ENCODE assay signal across 8 cellular contexts in the genomic region with DNA sequence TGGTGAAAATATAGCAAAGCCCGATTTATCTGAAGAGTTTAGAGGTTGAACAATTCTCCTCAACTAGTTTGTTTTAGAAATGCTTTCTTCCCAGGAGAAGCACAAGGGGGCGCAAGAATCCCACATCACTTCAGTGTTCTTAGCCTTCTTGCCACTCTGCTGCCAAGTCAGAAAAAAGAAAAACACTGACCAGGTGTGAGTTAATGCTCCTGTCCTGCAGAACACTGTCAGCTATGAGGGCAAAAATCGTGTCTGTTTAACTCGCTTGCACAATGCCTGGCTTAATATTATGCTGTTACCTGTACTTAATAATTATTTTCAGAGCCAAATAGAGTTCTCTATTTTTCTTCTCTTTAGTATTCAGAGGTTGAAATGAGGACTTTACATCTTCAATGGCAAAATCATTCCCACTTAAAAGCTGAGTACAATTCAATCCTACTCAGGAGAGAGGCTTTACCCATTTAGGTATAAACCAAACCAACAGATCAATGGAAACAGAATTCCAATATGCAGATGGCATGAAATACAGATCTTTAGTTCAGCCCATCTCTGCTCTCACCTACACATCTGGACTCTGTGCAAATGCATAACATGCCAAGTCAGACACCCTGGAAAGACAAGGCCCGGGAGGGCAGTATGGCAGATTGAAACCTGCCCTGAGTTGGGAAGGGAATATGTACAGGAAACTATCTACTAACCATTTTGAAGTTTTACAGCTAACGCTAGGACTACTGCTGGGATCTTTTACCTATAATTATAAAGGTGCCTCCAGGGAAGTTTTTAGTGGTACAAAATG.
DNase-seq lines count a peak whose midpoint lies in the region; ATAC-seq and TF ChIP-seq lines count a peak whose summit lies in the region.

No MANE protein-coding gene starts in this region.

- H3K27ac ChIP-seq in CD4-positive, alpha-beta memory T cell (ENCODE audit: low read depth, low read length) = peak overlapping the region; percentile 12
- H3K27ac ChIP-seq in OCI-LY3 (ENCODE audit: low read length) (peak overlapping the region; percentile 11; the same call in 1 of the 2 replicates), esophagus muscularis mucosa (replicated peaks in 1 of 4) (peak overlapping the region; percentile 84 to 98 (median 87))

- no peaks in the 10 kb centered on the region for H3K9me3 Mint-ChIP-seq in CD4-positive, alpha-beta memory T cell
- H3K9me3 Mint-ChIP-seq in natural killer cell treated with Interleukin-12 subunit alpha and Interleukin-12 subunit beta and Interleukin-15 and Interleukin-18, amount 100 ng/mL, for 72 hours = no peaks in the 10 kb centered on the region
- H3K9me3 Mint-ChIP-seq in stimulated activated naive CD8-positive, alpha-beta T cell treated with anti-CD3 and anti-CD28 coated beads, Interleukin-15, amount 100 ng/mL, for 72 hours = no peaks in the 10 kb centered on the region

- H3K9ac ChIP-seq in OCI-LY3 (ENCODE audit: low read length) = no peak overlapping the region

- peak overlapping the region; percentile 39 to 89 (median 83) for H3K27ac Mint-ChIP-seq in CD4-positive, alpha-beta memory T cell
- H3K27ac Mint-ChIP-seq in natural killer cell treated with Interleukin-12 subunit alpha and Interleukin-12 subunit beta and Interleukin-15 and Interleukin-18, amount 100 ng/mL, for 72 hours = no peak overlapping the region
- peak overlapping the region; percentile 12 to 17 for H3K27ac Mint-ChIP-seq in stimulated activated naive CD8-positive, alpha-beta T cell treated with anti-CD3 and anti-CD28 coated beads, Interleukin-15, amount 100 ng/mL, for 72 hours

- ATAC-seq in natural killer cell treated with Interleukin-12 subunit alpha and Interleukin-12 subunit beta and Interleukin-15 and Interleukin-18, amount 100 ng/mL, for 72 hours = peak in 1 of 2 donors; percentile 62
- peak; percentile 74 for ATAC-seq in stimulated activated naive CD8-positive, alpha-beta T cell treated with anti-CD3 and anti-CD28 coated beads, Interleukin-15, amount 100 ng/mL, for 72 hours
- no peak for ATAC-seq in GM18858 (IDR thresholded peaks at IDR 0.05; ENCODE audit: unreplicated experiment)

- H3K4me1 ChIP-seq in CD4-positive, alpha-beta memory T cell (ENCODE audit: insufficient read depth, low read length) = peaks cover 45% of the 10 kb centered on the region
- H3K4me1 ChIP-seq in OCI-LY3 (ENCODE audit: low read length) = peaks cover 13% of the 10 kb centered on the region
- H3K4me1 ChIP-seq in esophagus muscularis mucosa = peaks cover 31 to 84% (median 63%) of the 10 kb centered on the region in 4 donors

- TF ChIP-seq POLR2A in esophagus muscularis mucosa (IDR thresholded peaks at IDR 0.05; ENCODE audit: low read depth) = no peak

- POLR2A ChIA-PET in CD4-positive, alpha-beta memory T cell (lab: Charles Lee; ENCODE audit: partially characterized antibody) = interaction anchor here (0.6 to 5.1 kb wide), 11 partner anchors 10 to 152 kb away, joined by 3 to 57 read pairs (median 5); a partner anchor contains a TSS

- TF ChIP-seq CTCF in OCI-LY3 (IDR thresholded peaks at IDR 0.05; ENCODE audit: low read depth, low read length) (peak; percentile 89), esophagus muscularis mucosa (IDR thresholded peaks at IDR 0.05) (peak; percentile 74 to 91 (median 82))

- WGBS in esophagus muscularis mucosa = 30% methylated on average over 6 of the region's 6 CpGs

- no peak overlapping the region for H3K4me3 ChIP-seq in CD4-positive, alpha-beta memory T cell (ENCODE audit: low read length in 2 of 2)
- H3K4me3 ChIP-seq in OCI-LY3 (ENCODE audit: low read length) (no peak overlapping the region), esophagus muscularis mucosa (no peak overlapping the region)

- no peak overlapping the region for H3K4me2 ChIP-seq in OCI-LY3 (ENCODE audit: low read length)

- no peaks in the 10 kb centered on the region for H3K79me2 ChIP-seq in OCI-LY3 (ENCODE audit: low read length)

- H4K20me1 ChIP-seq in OCI-LY3 (ENCODE audit: insufficient read depth, low read length) = no peaks in the 10 kb centered on the region

- no peak overlapping the region for H2AFZ ChIP-seq in OCI-LY3 (ENCODE audit: low read depth, low read length)

- peak; percentile 73 to 78 (median 76) for DNase-seq in CD4-positive, alpha-beta memory T cell
- DNase-seq in HT1080 (ENCODE audit: low read depth) (peak; percentile 62), esophagus muscularis mucosa (ENCODE audit: extremely low spot score) (no peak)
- peak; percentile 67 for DNase-seq in activated T-cell treated with anti-CD3 and anti-CD28 coated beads, Interleukin-2, amount 50 U/mL, for 1 hour
- DNase-seq in natural killer cell treated with Interleukin-12 subunit alpha and Interleukin-12 subunit beta and Interleukin-15 and Interleukin-18, amount 100 ng/mL, for 72 hours (ENCODE audit: low spot score) = peak; percentile 65
- peak; percentile 64 to 65 for DNase-seq in stimulated activated naive CD8-positive, alpha-beta T cell treated with anti-CD3 and anti-CD28 coated beads, Interleukin-15, amount 100 ng/mL, for 72 hours

- CTCF ChIA-PET in CD4-positive, alpha-beta memory T cell (lab: Charles Lee; ENCODE audit: partially characterized antibody) = interaction anchor here (0.8 to 19.5 kb wide), 19 partner anchors 7 to 154 kb away, joined by 3 to 490 read pairs (median 7); a partner anchor contains a TSS

- H3K36me3 Mint-ChIP-seq in CD4-positive, alpha-beta memory T cell = peaks cover 34 to 66% of the 10 kb centered on the region in 2 donors
- H3K36me3 Mint-ChIP-seq in natural killer cell treated with Interleukin-12 subunit alpha and Interleukin-12 subunit beta and Interleukin-15 and Interleukin-18, amount 100 ng/mL, for 72 hours = no peaks in the 10 kb centered on the region

- no peak for TF ChIP-seq EP300 in esophagus muscularis mucosa (IDR thresholded peaks at IDR 0.05)

- H3K4me1 Mint-ChIP-seq in CD4-positive, alpha-beta memory T cell = peaks cover 47 to 59% (median 50%) of the 10 kb centered on the region in 4 donors
- peaks cover 0 to 4% of the 10 kb centered on the region in 2 donors for H3K4me1 Mint-ChIP-seq in natural killer cell treated with Interleukin-12 subunit alpha and Interleukin-12 subunit beta and Interleukin-15 and Interleukin-18, amount 100 ng/mL, for 72 hours (ENCODE audit: low read depth in 2 of 2)
- peaks cover 66% of the 10 kb centered on the region for H3K4me1 Mint-ChIP-seq in stimulated activated naive CD8-positive, alpha-beta T cell treated with anti-CD3 and anti-CD28 coated beads, Interleukin-15, amount 100 ng/mL, for 72 hours

- peaks cover 33% of the 10 kb centered on the region for H3K36me3 ChIP-seq in CD4-positive, alpha-beta memory T cell (ENCODE audit: insufficient read depth, low read length)
- H3K36me3 ChIP-seq in OCI-LY3 (replicated peaks; ENCODE audit: low read depth, low read length) (peaks cover 38% of the 10 kb centered on the region), esophagus muscularis mucosa (peaks cover 57 to 94% (median 78%) of the 10 kb centered on the region in 4 donors)

- H3K4me3 Mint-ChIP-seq in CD4-positive, alpha-beta memory T cell = peak overlapping the region in 5 of 8 donors; percentile 17 to 63 (median 46)
- H3K4me3 Mint-ChIP-seq in natural killer cell treated with Interleukin-12 subunit alpha and Interleukin-12 subunit beta and Interleukin-15 and Interleukin-18, amount 100 ng/mL, for 72 hours = no peak overlapping the region
- H3K4me3 Mint-ChIP-seq in stimulated activated naive CD8-positive, alpha-beta T cell treated with anti-CD3 and anti-CD28 coated beads, Interleukin-15, amount 100 ng/mL, for 72 hours = no peak overlapping the region

- intact Hi-C loops in CD4-positive, alpha-beta memory T cell (cut with micrococcal nuclease) = loop anchor here (1.0 to 2.0 kb wide), 6 partner anchors 10 to 152 kb away; a partner anchor contains a TSS
- intact Hi-C loops in esophagus muscularis mucosa (cut with DNase I) = loop anchor here (2.0 to 5.0 kb wide), 3 partner anchors 33 to 151 kb away; no protein-coding TSS in a partner anchor

- H3K27me3 Mint-ChIP-seq in CD4-positive, alpha-beta memory T cell = no peaks in the 10 kb centered on the region
- no peaks in the 10 kb centered on the region for H3K27me3 Mint-ChIP-seq in natural killer cell treated with Interleukin-12 subunit alpha and Interleukin-12 subunit beta and Interleukin-15 and Interleukin-18, amount 100 ng/mL, for 72 hours
- H3K27me3 Mint-ChIP-seq in stimulated activated naive CD8-positive, alpha-beta T cell treated with anti-CD3 and anti-CD28 coated beads, Interleukin-15, amount 100 ng/mL, for 72 hours = no peaks in the 10 kb centered on the region

- H3K9me3 ChIP-seq in CD4-positive, alpha-beta memory T cell (ENCODE audit: control insufficient read depth in 1 of 2, low read length in 2 of 2) = no peaks in the 10 kb centered on the region
- H3K9me3 ChIP-seq in OCI-LY3 (ENCODE audit: insufficient read depth, low read length) = no peaks in the 10 kb centered on the region
- no peaks in the 10 kb centered on the region for H3K9me3 ChIP-seq in esophagus muscularis mucosa

- H3K27me3 ChIP-seq in CD4-positive, alpha-beta memory T cell (ENCODE audit: insufficient read depth, low read length) = no peaks in the 10 kb centered on the region
- no peaks in the 10 kb centered on the region for H3K27me3 ChIP-seq in OCI-LY3 (ENCODE audit: low read depth, low read length)
- no peaks in the 10 kb centered on the region for H3K27me3 ChIP-seq in esophagus muscularis mucosa

Comparison
In these comparisons a context has a peak if more than half of its experiments do, and no peak if none do; other contexts are left out.
1. H3K27ac ChIP-seq: peak in every context shown above with its lines; median percentile 87 in esophagus muscularis mucosa; 12 in CD4-positive, alpha-beta memory T cell; 11 in OCI-LY3.
2. H3K27ac Mint-ChIP-seq: peak in CD4-positive, alpha-beta memory T cell (7 of 7) and stimulated activated naive CD8-positive, alpha-beta T cell treated with anti-CD3 and anti-CD28 coated beads, Interleukin-15, amount 100 ng/mL, for 72 hours (2 of 2); none in natural killer cell treated with Interleukin-12 subunit alpha and Interleukin-12 subunit beta and Interleukin-15 and Interleukin-18, amount 100 ng/mL, for 72 hours (0 of 2).
3. H3K4me3 Mint-ChIP-seq: peak in CD4-positive, alpha-beta memory T cell (5 of 8); none in natural killer cell treated with Interleukin-12 subunit alpha and Interleukin-12 subunit beta and Interleukin-15 and Interleukin-18, amount 100 ng/mL, for 72 hours (single experiment) and stimulated activated naive CD8-positive, alpha-beta T cell treated with anti-CD3 and anti-CD28 coated beads, Interleukin-15, amount 100 ng/mL, for 72 hours (0 of 2).